1 cellular context compared by ENCODE assay signal in the genomic region with DNA sequence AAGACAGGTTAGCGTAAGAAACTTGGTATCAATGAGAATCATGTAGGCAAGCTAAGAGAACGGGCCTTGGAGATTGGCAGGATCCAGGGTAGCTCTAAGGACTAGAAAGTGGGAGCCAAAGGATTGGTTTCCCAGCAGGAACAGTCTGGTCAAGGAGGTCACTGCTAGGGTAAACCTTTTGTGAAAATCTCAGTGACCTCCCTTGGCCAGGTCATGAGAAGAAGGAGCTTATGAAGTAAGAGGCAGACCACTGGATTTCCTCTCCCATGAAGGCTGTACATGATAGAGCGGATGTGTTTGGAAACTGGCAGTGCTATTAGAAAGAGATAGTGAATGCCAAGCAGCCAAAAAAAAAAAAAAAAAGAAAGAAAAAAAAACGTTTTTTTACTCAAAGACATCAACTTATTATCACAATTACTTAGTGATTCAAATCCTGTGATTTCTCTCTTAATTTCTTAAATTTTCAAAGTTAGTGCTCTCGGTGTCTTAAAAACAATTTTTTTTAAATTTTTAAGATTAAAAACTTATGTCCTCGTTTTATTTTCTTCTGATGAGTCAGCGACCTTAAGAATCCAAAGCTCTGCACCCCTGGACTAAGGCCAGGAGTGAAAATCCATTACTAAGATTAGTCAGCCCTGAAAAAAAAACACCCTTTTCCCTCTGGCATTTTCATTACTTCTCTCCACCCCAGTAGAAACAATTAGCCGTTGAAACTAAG.
TF ChIP-seq lines count a peak whose summit lies in the region.

No MANE protein-coding gene starts in this region.

TF ChIP-seq in GM23338, 12 proteins besides CTCF, POLR2A, EP300 and RAD21 (continued from another document):
- TF ChIP-seq, protein P1, sequence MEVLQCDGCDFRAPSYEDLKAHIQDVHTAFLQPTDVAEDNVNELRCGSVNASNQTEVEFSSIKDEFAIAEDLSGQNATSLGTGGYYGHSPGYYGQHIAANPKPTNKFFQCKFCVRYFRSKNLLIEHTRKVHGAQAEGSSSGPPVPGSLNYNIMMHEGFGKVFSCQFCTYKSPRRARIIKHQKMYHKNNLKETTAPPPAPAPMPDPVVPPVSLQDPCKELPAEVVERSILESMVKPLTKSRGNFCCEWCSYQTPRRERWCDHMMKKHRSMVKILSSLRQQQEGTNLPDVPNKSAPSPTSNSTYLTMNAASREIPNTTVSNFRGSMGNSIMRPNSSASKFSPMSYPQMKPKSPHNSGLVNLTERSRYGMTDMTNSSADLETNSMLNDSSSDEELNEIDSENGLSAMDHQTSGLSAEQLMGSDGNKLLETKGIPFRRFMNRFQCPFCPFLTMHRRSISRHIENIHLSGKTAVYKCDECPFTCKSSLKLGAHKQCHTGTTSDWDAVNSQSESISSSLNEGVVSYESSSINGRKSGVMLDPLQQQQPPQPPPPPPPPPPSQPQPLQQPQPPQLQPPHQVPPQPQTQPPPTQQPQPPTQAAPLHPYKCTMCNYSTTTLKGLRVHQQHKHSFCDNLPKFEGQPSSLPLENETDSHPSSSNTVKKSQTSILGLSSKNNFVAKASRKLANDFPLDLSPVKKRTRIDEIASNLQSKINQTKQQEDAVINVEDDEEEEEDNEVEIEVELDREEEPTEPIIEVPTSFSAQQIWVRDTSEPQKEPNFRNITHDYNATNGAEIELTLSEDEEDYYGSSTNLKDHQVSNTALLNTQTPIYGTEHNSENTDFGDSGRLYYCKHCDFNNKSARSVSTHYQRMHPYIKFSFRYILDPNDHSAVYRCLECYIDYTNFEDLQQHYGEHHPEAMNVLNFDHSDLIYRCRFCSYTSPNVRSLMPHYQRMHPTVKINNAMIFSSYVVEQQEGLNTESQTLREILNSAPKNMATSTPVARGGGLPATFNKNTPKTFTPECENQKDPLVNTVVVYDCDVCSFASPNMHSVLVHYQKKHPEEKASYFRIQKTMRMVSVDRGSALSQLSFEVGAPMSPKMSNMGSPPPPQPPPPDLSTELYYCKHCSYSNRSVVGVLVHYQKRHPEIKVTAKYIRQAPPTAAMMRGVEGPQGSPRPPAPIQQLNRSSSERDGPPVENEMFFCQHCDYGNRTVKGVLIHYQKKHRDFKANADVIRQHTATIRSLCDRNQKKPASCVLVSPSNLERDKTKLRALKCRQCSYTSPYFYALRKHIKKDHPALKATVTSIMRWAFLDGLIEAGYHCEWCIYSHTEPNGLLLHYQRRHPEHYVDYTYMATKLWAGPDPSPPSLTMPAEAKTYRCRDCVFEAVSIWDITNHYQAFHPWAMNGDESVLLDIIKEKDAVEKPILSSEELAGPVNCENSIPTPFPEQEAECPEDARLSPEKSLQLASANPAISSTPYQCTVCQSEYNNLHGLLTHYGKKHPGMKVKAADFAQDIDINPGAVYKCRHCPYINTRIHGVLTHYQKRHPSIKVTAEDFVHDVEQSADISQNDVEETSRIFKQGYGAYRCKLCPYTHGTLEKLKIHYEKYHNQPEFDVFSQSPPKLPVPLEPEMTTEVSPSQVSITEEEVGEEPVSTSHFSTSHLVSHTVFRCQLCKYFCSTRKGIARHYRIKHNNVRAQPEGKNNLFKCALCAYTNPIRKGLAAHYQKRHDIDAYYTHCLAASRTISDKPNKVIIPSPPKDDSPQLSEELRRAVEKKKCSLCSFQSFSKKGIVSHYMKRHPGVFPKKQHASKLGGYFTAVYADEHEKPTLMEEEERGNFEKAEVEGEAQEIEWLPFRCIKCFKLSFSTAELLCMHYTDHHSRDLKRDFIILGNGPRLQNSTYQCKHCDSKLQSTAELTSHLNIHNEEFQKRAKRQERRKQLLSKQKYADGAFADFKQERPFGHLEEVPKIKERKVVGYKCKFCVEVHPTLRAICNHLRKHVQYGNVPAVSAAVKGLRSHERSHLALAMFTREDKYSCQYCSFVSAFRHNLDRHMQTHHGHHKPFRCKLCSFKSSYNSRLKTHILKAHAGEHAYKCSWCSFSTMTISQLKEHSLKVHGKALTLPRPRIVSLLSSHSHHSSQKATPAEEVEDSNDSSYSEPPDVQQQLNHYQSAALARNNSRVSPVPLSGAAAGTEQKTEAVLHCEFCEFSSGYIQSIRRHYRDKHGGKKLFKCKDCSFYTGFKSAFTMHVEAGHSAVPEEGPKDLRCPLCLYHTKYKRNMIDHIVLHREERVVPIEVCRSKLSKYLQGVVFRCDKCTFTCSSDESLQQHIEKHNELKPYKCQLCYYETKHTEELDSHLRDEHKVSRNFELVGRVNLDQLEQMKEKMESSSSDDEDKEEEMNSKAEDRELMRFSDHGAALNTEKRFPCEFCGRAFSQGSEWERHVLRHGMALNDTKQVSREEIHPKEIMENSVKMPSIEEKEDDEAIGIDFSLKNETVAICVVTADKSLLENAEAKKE (CRISPR knock-in tag; IDR thresholded peaks at IDR 0.05): no peak
- no peak for TF ChIP-seq EZH2phosphoT487 (IDR thresholded peaks at IDR 0.05; ENCODE audit: unreplicated experiment)
- no peak for TF ChIP-seq NANOG (IDR thresholded peaks at IDR 0.05; ENCODE audit: borderline replicate concordance)
TF ChIP-seq in GM23338: peak in this region for 0.
